7 cellular contexts compared by ENCODE assay signal in genomic region chr2:238202326-238203103, GRCh38. TPM values are rescaled to one million over a fixed set of nuclear protein-coding genes. Genes with fewer than 3 reads are reported as not detected.
DNase-seq lines count a peak whose midpoint lies in the region; ATAC-seq and TF ChIP-seq lines count a peak whose summit lies in the region.

No MANE protein-coding gene starts in this region.

- DNase-seq in GM06990 (ENCODE audit: extremely low read depth, insufficient read length) (no peak), NCI-H2029 (lab: John Stamatoyannopoulos, UW) (no peak), cerebellar nuclear complex (lab: John Stamatoyannopoulos, UW) (no peak)
- DNase-seq in Jurkat, Clone E6-1 (ENCODE audit: low read depth, low spot score), result peak; percentile 48
- no peak for DNase-seq in activated naive CD8-positive, alpha-beta T cell treated with anti-CD3 and anti-CD28 coated beads for 36 hours
- no peak for DNase-seq in stimulated activated effector memory CD8-positive, alpha-beta T cell treated with anti-CD3 and anti-CD28 coated beads, Interleukin-12 subunit alpha, Interleukin-12 subunit beta, amount 100 ng/mL, for 72 hours (ENCODE audit: low spot score in 2 of 2)

- H3K4me3 Mint-ChIP-seq in activated naive CD8-positive, alpha-beta T cell treated with anti-CD3 and anti-CD28 coated beads for 36 hours, result peak overlapping the region; percentile 87
- H3K4me3 Mint-ChIP-seq in stimulated activated effector memory CD8-positive, alpha-beta T cell treated with anti-CD3 and anti-CD28 coated beads, Interleukin-12 subunit alpha, Interleukin-12 subunit beta, amount 100 ng/mL, for 72 hours, result peak overlapping the region; percentile 85

- H3K36me3 ChIP-seq in GM06990 (ENCODE audit: control insufficient read depth, insufficient read depth, low read length), result peaks cover 2% of the 10 kb centered on the region; the same call in 1 of the 2 replicates

- no peak for TF ChIP-seq CTCF in GM06990 (IDR thresholded peaks at IDR 0.05; ENCODE audit: insufficient read depth, low read length, poor library complexity, severe bottlenecking)

- ATAC-seq in stimulated activated effector memory CD8-positive, alpha-beta T cell treated with anti-CD3 and anti-CD28 coated beads, Interleukin-12 subunit alpha, Interleukin-12 subunit beta, amount 100 ng/mL, for 72 hours, result no peak

- H3K9me3 Mint-ChIP-seq in activated naive CD8-positive, alpha-beta T cell treated with anti-CD3 and anti-CD28 coated beads for 36 hours, result no peaks in the 10 kb centered on the region
- H3K9me3 Mint-ChIP-seq in stimulated activated effector memory CD8-positive, alpha-beta T cell treated with anti-CD3 and anti-CD28 coated beads, Interleukin-12 subunit alpha, Interleukin-12 subunit beta, amount 100 ng/mL, for 72 hours, result no peaks in the 10 kb centered on the region

- no peaks in the 10 kb centered on the region for H3K27me3 ChIP-seq in GM06990 (replicated peaks; ENCODE audit: control insufficient read depth, insufficient read depth, low read length)

- H3K4me3 ChIP-seq in GM06990 (replicated peaks; ENCODE audit: low read depth, low read length) (peak overlapping the region; percentile 88), iPS-18c (ENCODE audit: insufficient read depth, low read depth, low read length) (peak overlapping the region; percentile 70)
- H3K4me3 ChIP-seq in Jurkat, Clone E6-1 (ENCODE audit: low read length), result peak overlapping the region; percentile 74

- peak overlapping the region; percentile 82 for H3K27ac Mint-ChIP-seq in activated naive CD8-positive, alpha-beta T cell treated with anti-CD3 and anti-CD28 coated beads for 36 hours
- H3K27ac Mint-ChIP-seq in stimulated activated effector memory CD8-positive, alpha-beta T cell treated with anti-CD3 and anti-CD28 coated beads, Interleukin-12 subunit alpha, Interleukin-12 subunit beta, amount 100 ng/mL, for 72 hours, result peak overlapping the region; percentile 89

- H3K36me3 Mint-ChIP-seq in activated naive CD8-positive, alpha-beta T cell treated with anti-CD3 and anti-CD28 coated beads for 36 hours, result peaks cover 28% of the 10 kb centered on the region
- peaks cover 28% of the 10 kb centered on the region for H3K36me3 Mint-ChIP-seq in stimulated activated effector memory CD8-positive, alpha-beta T cell treated with anti-CD3 and anti-CD28 coated beads, Interleukin-12 subunit alpha, Interleukin-12 subunit beta, amount 100 ng/mL, for 72 hours

- peaks cover 2% of the 10 kb centered on the region for H3K9me3 ChIP-seq in iPS-18c (ENCODE audit: control insufficient read depth, insufficient read depth, low read length)

- peaks cover 45% of the 10 kb centered on the region for H3K4me1 Mint-ChIP-seq in activated naive CD8-positive, alpha-beta T cell treated with anti-CD3 and anti-CD28 coated beads for 36 hours
- peaks cover 45% of the 10 kb centered on the region for H3K4me1 Mint-ChIP-seq in stimulated activated effector memory CD8-positive, alpha-beta T cell treated with anti-CD3 and anti-CD28 coated beads, Interleukin-12 subunit alpha, Interleukin-12 subunit beta, amount 100 ng/mL, for 72 hours

- H3K27me3 Mint-ChIP-seq in activated naive CD8-positive, alpha-beta T cell treated with anti-CD3 and anti-CD28 coated beads for 36 hours, result no peaks in the 10 kb centered on the region

RNA-seq across cellular contexts. Expression of gene ILKAP, which starts 1.0 kb away (rescaled TPM):
- polyA plus RNA-seq in Jurkat, Clone E6-1 (2012; ENCODE audit: insufficient read depth, insufficient read length), result 50.6 TPM
- total RNA-seq in activated naive CD8-positive, alpha-beta T cell treated with anti-CD3 and anti-CD28 coated beads for 36 hours, result 10 to 100 TPM; 52.9 to 54.7 TPM

RNA-seq across cellular contexts. Expression of gene HES6, which starts 37.3 kb away (rescaled TPM):
- polyA plus RNA-seq in Jurkat, Clone E6-1 (2012; ENCODE audit: insufficient read depth, insufficient read length), result 42.2 TPM
- 1 to 10 TPM; 3.5 to 4.0 TPM for total RNA-seq in activated naive CD8-positive, alpha-beta T cell treated with anti-CD3 and anti-CD28 coated beads for 36 hours

RNA-seq across cellular contexts. Expression of gene ERFE, which starts 43.7 kb away (rescaled TPM):
- 8.5 TPM for polyA plus RNA-seq in Jurkat, Clone E6-1 (2012; ENCODE audit: insufficient read depth, insufficient read length)
- total RNA-seq in activated naive CD8-positive, alpha-beta T cell treated with anti-CD3 and anti-CD28 coated beads for 36 hours, result under 1 TPM; 0.27 to 0.34 TPM
